Comparison of ENCODE assay signal across 1 cellular context in the genomic region with DNA sequence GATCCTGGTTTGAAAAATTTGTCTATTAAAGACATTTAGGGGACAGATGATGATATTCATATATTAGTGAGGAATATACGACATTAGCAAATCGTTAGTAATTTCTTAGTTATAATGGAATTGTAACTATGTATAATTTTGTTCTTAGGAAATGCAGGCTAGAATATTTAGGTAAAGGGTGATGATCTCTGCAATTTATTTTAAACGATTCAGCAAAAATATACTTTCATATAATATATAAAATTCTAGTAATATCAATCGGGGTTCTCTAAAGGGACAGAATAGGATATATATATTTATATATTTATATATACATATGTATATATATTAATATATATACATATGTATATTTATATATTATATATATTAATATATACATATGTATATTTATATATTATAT.
TF ChIP-seq lines count a peak whose summit lies in the region.

No MANE protein-coding gene starts in this region.

TF ChIP-seq in HepG2, 621 proteins besides CTCF, POLR2A, EP300 and RAD21 (continued from another document):
- TF ChIP-seq, protein P1, sequence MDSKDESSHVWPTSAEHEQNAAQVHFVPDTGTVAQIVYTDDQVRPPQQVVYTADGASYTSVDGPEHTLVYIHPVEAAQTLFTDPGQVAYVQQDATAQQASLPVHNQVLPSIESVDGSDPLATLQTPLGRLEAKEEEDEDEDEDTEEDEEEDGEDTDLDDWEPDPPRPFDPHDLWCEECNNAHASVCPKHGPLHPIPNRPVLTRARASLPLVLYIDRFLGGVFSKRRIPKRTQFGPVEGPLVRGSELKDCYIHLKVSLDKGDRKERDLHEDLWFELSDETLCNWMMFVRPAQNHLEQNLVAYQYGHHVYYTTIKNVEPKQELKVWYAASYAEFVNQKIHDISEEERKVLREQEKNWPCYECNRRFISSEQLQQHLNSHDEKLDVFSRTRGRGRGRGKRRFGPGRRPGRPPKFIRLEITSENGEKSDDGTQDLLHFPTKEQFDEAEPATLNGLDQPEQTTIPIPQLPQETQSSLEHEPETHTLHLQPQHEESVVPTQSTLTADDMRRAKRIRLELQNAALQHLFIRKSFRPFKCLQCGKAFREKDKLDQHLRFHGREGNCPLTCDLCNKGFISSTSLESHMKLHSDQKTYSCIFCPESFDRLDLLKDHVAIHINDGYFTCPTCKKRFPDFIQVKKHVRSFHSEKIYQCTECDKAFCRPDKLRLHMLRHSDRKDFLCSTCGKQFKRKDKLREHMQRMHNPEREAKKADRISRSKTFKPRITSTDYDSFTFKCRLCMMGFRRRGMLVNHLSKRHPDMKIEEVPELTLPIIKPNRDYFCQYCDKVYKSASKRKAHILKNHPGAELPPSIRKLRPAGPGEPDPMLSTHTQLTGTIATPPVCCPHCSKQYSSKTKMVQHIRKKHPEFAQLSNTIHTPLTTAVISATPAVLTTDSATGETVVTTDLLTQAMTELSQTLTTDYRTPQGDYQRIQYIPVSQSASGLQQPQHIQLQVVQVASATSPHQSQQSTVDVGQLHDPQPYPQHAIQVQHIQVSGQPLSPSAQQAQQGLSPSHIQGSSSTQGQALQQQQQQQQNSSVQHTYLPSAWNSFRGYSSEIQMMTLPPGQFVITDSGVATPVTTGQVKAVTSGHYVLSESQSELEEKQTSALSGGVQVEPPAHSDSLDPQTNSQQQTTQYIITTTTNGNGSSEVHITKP (CRISPR knock-in tag; IDR thresholded peaks at IDR 0.05; ENCODE audit: low read depth) = no peak
- TF ChIP-seq, protein P2, sequence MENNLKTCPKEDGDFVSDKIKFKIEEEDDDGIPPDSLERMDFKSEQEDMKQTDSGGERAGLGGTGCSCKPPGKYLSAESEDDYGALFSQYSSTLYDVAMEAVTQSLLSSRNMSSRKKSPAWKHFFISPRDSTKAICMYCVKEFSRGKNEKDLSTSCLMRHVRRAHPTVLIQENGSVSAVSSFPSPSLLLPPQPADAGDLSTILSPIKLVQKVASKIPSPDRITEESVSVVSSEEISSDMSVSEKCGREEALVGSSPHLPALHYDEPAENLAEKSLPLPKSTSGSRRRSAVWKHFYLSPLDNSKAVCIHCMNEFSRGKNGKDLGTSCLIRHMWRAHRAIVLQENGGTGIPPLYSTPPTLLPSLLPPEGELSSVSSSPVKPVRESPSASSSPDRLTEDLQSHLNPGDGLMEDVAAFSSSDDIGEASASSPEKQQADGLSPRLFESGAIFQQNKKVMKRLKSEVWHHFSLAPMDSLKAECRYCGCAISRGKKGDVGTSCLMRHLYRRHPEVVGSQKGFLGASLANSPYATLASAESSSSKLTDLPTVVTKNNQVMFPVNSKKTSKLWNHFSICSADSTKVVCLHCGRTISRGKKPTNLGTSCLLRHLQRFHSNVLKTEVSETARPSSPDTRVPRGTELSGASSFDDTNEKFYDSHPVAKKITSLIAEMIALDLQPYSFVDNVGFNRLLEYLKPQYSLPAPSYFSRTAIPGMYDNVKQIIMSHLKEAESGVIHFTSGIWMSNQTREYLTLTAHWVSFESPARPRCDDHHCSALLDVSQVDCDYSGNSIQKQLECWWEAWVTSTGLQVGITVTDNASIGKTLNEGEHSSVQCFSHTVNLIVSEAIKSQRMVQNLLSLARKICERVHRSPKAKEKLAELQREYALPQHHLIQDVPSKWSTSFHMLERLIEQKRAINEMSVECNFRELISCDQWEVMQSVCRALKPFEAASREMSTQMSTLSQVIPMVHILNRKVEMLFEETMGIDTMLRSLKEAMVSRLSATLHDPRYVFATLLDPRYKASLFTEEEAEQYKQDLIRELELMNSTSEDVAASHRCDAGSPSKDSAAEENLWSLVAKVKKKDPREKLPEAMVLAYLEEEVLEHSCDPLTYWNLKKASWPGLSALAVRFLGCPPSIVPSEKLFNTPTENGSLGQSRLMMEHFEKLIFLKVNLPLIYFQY (CRISPR knock-in tag; IDR thresholded peaks at IDR 0.05; ENCODE audit: borderline replicate concordance) = no peak
- TF ChIP-seq TAF1 (CRISPR knock-in tag; IDR thresholded peaks at IDR 0.05) = no peak
